In genomic region chr22:39681038-39681861, GRCh38 we compare ENCODE assay signal across 22 cellular contexts.
"Had no signal": no experiment of that assay in that cellular context is flagged by ENCODE, and none has a peak within 500 bp of the region (broad histone marks: within the 10 kb centered on the region; RNA-seq: fewer than 3 reads in every experiment).

No MANE protein-coding gene starts in this region.

- H3K4me3 Mint-ChIP-seq: T-cell had no signal

- H3K27ac Mint-ChIP-seq: T-cell had no signal

- H3K9me3 Mint-ChIP-seq: T-cell had no signal

- H3K9me3 ChIP-seq: MG63, SK-N-SH had no signal

- H3K4me3 ChIP-seq: MG63 had no signal

- H3K27me3 ChIP-seq: MG63 had no signal

- H3K36me3 ChIP-seq: MG63 had no signal

- H3K27ac ChIP-seq: HL-60 had no signal

- DNase-seq: Karpas-422, KG1, MG63, NCI-H1092, NCI-H1105 treated with DMSO at 0.1 percent for 48 hours, NCI-H1417 treated with DMSO at 0.1 percent for 48 hours, NCI-H187, NCI-H2029, NCI-H2081 treated with DMSO at 0.1 percent for 48 hours, NCI-H2171, NCI-H226, NCI-H446, NCI-H510A, NCI-H524 treated with DMSO at 0.1 percent for 48 hours, NCI-H69, NCI-H774, RPMI8226, SHP77, SK-N-SH, SW 1271, T-cell had no signal
